21 cellular contexts compared by ENCODE assay signal in the genomic region with DNA sequence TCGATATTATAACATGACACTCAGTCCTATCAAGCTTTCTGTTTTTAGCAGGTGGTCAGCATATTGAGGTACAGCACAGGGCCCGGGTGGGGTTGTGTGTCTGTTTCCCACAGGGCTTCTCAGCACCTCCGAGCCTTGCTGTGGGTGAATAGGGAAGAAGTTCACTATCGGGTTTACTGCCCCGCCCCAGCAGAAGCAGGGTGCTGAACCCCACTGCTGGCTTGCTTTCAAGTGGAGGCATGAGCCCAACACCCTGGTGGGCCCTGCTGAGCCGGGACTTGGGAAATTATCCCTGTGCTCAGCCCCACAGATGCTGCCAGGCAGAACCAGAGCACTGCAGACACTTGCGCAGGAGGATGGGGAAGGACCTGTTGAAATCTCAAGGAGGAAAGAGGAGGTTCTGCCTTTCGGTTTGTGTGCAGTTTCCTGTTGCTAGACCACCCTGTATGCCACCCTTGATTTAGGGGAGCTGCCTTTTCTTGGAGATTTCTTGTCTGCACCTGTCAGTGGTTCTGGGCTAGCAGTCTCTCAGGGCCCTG.
"Had no signal": no experiment of that assay in that cellular context is flagged by ENCODE, and none has a peak within 500 bp of the region (broad histone marks: within the 10 kb centered on the region; RNA-seq: fewer than 3 reads in every experiment).

No MANE protein-coding gene starts in this region.

- H3K4me3 ChIP-seq: coronary artery, dorsolateral prefrontal cortex, esophagus muscularis mucosa, gastroesophageal sphincter, heart left ventricle, hepatocyte, left lung, lower lobe of right lung had no signal

- FAIRE-seq: colon, endothelial cell of umbilical vein, frontal cortex, islet of Langerhans, keratinocyte had no signal

- H3K36me3 ChIP-seq: esophagus muscularis mucosa, gastroesophageal sphincter, heart left ventricle, left lung, lower lobe of right lung had no signal

- DNase-seq: dermis blood vessel endothelial cell; effector CD4-positive, alpha-beta T cell; effector memory CD4-positive, alpha-beta T cell; foreskin keratinocyte; heart left ventricle; left cardiac atrium; left ventricle myocardium superior; lower lobe of right lung; mesenchymal stem cell; midbrain had no signal

- H3K27me3 ChIP-seq: foreskin keratinocyte, hepatocyte, left lung had no signal

- H3K27ac ChIP-seq: coronary artery, dorsolateral prefrontal cortex, esophagus muscularis mucosa, foreskin keratinocyte, gastroesophageal sphincter, heart left ventricle, hepatocyte, left lung, lower lobe of right lung had no signal

- H3K4me1 ChIP-seq: esophagus muscularis mucosa, foreskin keratinocyte, gastroesophageal sphincter, heart left ventricle, left lung, lower lobe of right lung had no signal
